2 cellular contexts compared by ENCODE assay signal in the genomic region with DNA sequence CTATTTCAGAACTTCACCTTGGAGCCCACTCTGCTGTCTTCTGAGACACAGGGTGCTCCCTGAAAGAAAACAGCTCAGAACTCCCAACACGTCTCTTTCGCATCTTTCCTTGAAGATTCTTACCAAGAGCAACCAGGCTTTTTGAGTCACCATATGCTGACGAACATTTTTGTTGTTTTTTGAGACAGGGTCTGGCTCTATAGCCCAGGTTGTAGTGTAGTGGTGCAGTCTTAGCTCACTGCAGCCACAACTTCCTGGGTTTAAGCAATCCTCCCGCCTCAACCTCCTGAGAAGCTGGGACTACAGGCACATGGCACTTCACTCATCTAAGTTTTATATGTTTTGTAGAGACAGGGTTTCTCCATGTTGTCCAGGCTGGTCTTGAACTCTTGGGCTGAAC.
TF ChIP-seq lines count a peak whose summit lies in the region.

No MANE protein-coding gene starts in this region.

TF ChIP-seq in SK-N-SH treated with all-trans-retinoic acid at 6 μM for 48 hours, 23 proteins besides CTCF, POLR2A, EP300 and RAD21 (continued from another document):
- TF ChIP-seq, protein P1, sequence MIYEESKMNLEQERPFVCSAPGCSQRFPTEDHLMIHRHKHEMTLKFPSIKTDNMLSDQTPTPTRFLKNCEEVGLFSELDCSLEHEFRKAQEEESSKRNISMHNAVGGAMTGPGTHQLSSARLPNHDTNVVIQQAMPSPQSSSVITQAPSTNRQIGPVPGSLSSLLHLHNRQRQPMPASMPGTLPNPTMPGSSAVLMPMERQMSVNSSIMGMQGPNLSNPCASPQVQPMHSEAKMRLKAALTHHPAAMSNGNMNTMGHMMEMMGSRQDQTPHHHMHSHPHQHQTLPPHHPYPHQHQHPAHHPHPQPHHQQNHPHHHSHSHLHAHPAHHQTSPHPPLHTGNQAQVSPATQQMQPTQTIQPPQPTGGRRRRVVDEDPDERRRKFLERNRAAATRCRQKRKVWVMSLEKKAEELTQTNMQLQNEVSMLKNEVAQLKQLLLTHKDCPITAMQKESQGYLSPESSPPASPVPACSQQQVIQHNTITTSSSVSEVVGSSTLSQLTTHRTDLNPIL (CRISPR knock-in tag; IDR thresholded peaks at IDR 0.05; ENCODE audit: low read depth) = no peak
- no peak for TF ChIP-seq BACH2 (CRISPR knock-in tag; IDR thresholded peaks at IDR 0.05; ENCODE audit: borderline replicate concordance)

TF ChIP-seq in SK-N-SH, 30 proteins besides CTCF, POLR2A, EP300 and RAD21 (continued from another document):
- TF ChIP-seq, protein P2, sequence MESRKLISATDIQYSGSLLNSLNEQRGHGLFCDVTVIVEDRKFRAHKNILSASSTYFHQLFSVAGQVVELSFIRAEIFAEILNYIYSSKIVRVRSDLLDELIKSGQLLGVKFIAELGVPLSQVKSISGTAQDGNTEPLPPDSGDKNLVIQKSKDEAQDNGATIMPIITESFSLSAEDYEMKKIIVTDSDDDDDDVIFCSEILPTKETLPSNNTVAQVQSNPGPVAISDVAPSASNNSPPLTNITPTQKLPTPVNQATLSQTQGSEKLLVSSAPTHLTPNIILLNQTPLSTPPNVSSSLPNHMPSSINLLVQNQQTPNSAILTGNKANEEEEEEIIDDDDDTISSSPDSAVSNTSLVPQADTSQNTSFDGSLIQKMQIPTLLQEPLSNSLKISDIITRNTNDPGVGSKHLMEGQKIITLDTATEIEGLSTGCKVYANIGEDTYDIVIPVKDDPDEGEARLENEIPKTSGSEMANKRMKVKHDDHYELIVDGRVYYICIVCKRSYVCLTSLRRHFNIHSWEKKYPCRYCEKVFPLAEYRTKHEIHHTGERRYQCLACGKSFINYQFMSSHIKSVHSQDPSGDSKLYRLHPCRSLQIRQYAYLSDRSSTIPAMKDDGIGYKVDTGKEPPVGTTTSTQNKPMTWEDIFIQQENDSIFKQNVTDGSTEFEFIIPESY (IDR thresholded peaks at IDR 0.05; ENCODE audit: borderline replicate concordance, low read depth) = no peak
- TF ChIP-seq, protein P3, sequence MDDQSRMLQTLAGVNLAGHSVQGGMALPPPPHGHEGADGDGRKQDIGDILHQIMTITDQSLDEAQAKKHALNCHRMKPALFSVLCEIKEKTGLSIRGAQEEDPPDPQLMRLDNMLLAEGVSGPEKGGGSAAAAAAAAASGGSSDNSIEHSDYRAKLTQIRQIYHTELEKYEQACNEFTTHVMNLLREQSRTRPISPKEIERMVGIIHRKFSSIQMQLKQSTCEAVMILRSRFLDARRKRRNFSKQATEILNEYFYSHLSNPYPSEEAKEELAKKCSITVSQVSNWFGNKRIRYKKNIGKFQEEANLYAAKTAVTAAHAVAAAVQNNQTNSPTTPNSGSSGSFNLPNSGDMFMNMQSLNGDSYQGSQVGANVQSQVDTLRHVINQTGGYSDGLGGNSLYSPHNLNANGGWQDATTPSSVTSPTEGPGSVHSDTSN (IDR thresholded peaks at IDR 0.05) = no peak
- TF ChIP-seq POLR2AphosphoS5 (IDR thresholded peaks at IDR 0.05; ENCODE audit: low read depth, low read length) = no peak
